Comparison of ENCODE assay signal across 8 cellular contexts in the genomic region with DNA sequence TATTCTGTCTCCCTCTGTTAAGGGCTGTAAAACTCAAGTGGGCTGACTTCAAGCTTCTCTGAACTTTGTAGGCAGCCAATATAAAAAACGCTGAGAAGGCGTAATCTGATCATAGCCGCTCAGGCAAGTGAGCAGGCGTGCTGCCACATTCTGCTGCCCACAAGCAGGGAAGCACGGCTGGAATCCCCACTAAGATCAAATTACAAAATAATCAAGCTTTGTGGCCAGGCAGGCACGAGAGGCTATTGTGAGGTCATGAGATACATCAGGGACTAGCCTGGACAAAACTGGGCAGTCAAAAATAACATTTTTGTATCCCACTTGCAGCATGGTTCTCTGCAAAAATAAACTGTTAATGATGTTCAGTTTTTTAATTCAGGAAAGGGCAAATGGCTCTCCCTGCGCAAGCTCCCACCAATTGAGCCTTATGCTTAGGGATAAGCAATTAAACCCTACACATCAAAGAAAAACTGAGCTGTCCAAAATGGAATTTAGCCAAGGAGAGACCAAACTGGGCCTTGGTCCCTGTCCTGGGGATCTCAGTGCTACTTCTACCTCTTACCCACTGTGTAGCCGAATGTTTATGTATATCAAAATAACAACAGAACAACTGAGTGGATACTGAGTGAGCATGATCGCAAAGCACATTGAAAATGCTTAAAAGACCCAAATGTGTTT.
A peak's percentile ranks its signal among the peaks of the same experiment; 100 is the strongest.
DNase-seq lines count a peak whose midpoint lies in the region; ATAC-seq and TF ChIP-seq lines count a peak whose summit lies in the region.

No MANE protein-coding gene starts in this region.

- CTCF ChIA-PET in activated CD8-positive, alpha-beta memory T cell treated with anti-CD3 and anti-CD28 coated beads, Interleukin-2, amount 10 ng/mL, durations not matched to agents 7 days and 5 days (lab: Charles Lee) = interaction anchor here (1.0 kb wide), 1 partner anchor 22 kb away, joined by 3 read pairs; no protein-coding TSS in a partner anchor

- no peaks in the 10 kb centered on the region for H3K9me3 Mint-ChIP-seq in activated CD8-positive, alpha-beta memory T cell treated with anti-CD3 and anti-CD28 coated beads, Interleukin-2, amount 10 ng/mL, durations not matched to agents 7 days and 5 days (ENCODE audit: low read depth)

- H3K27me3 Mint-ChIP-seq in activated CD8-positive, alpha-beta memory T cell treated with anti-CD3 and anti-CD28 coated beads, Interleukin-2, amount 10 ng/mL, durations not matched to agents 7 days and 5 days = no peaks in the 10 kb centered on the region

- H3K27me3 ChIP-seq in BE2C = no peaks in the 10 kb centered on the region
- no peaks in the 10 kb centered on the region for H3K27me3 ChIP-seq in adipocyte (replicated peaks; ENCODE audit: control insufficient read depth, insufficient read depth, low read length)
- H3K27me3 ChIP-seq in iPS-20b (ENCODE audit: insufficient read depth, low read length) = no peaks in the 10 kb centered on the region

- peaks cover 3% of the 10 kb centered on the region for H3K4me1 Mint-ChIP-seq in activated CD8-positive, alpha-beta memory T cell treated with anti-CD3 and anti-CD28 coated beads, Interleukin-2, amount 10 ng/mL, durations not matched to agents 7 days and 5 days

- H3K9me3 ChIP-seq in BE2C (peaks cover 2% of the 10 kb centered on the region; the same call in 1 of the 2 replicates), adipocyte (ENCODE audit: control insufficient read depth, low read length) (no peaks in the 10 kb centered on the region), iPS-20b (ENCODE audit: insufficient read depth, low read depth, low read length) (no peaks in the 10 kb centered on the region)

- H3K4me1 ChIP-seq in BE2C = peaks cover 19% of the 10 kb centered on the region
- H3K4me1 ChIP-seq in adipocyte (ENCODE audit: control insufficient read depth, insufficient read depth, low read length) = peaks cover 37% of the 10 kb centered on the region
- H3K4me1 ChIP-seq in iPS-20b (ENCODE audit: insufficient read depth, low read length) = peaks cover 21% of the 10 kb centered on the region

- no peaks in the 10 kb centered on the region for H3K36me3 ChIP-seq in BE2C
- no peaks in the 10 kb centered on the region for H3K36me3 ChIP-seq in adipocyte (ENCODE audit: control insufficient read depth, insufficient read depth, low read length, severe bottlenecking)
- H3K36me3 ChIP-seq in iPS-20b (ENCODE audit: insufficient read depth, low read depth, low read length) = no peaks in the 10 kb centered on the region

- no peak overlapping the region for H3K27ac Mint-ChIP-seq in activated CD8-positive, alpha-beta memory T cell treated with anti-CD3 and anti-CD28 coated beads, Interleukin-2, amount 10 ng/mL, durations not matched to agents 7 days and 5 days

- H3K36me3 Mint-ChIP-seq in activated CD8-positive, alpha-beta memory T cell treated with anti-CD3 and anti-CD28 coated beads, Interleukin-2, amount 10 ng/mL, durations not matched to agents 7 days and 5 days = no peaks in the 10 kb centered on the region

- no peak overlapping the region for H3K9ac ChIP-seq in adipocyte (ENCODE audit: low read length)
- no peak overlapping the region for H3K9ac ChIP-seq in iPS-20b (ENCODE audit: low read depth, low read length)

- no peak for ATAC-seq in GM18519 (IDR thresholded peaks at IDR 0.05; ENCODE audit: low FRiP score, unreplicated experiment)
- no peak for ATAC-seq in HG02884 (IDR thresholded peaks at IDR 0.05; ENCODE audit: unreplicated experiment)
- ATAC-seq in activated CD8-positive, alpha-beta memory T cell treated with anti-CD3 and anti-CD28 coated beads, Interleukin-2, amount 10 ng/mL, durations not matched to agents 7 days and 5 days = no peak

- no peak overlapping the region for H3K27ac ChIP-seq in iPS-20b (ENCODE audit: low read length)

- no peak overlapping the region for H3K4me3 ChIP-seq in BE2C (ENCODE audit: low read depth, low read length)
- peak overlapping the region; percentile 1 for H3K4me3 ChIP-seq in adipocyte (ENCODE audit: low read length)
- peak overlapping the region; percentile 28 for H3K4me3 ChIP-seq in iPS-20b (ENCODE audit: low read length)

- no peak overlapping the region for H3K4me3 Mint-ChIP-seq in activated CD8-positive, alpha-beta memory T cell treated with anti-CD3 and anti-CD28 coated beads, Interleukin-2, amount 10 ng/mL, durations not matched to agents 7 days and 5 days

- DNase-seq in BE2C (peak; percentile 50), NCI-H1092 treated with DMSO at 0.1 percent for 48 hours (lab: John Stamatoyannopoulos, UW) (peak; percentile 79), adipocyte (ENCODE audit: low read depth) (peak; percentile 95), GM19240 (ENCODE audit: insufficient read length, low spot score) (no peak)
- no peak for DNase-seq in activated CD8-positive, alpha-beta memory T cell treated with anti-CD3 and anti-CD28 coated beads, Interleukin-2, amount 10 ng/mL, durations not matched to agents 7 days and 5 days

- no peak for TF ChIP-seq CTCF in BE2C (IDR thresholded peaks at IDR 0.05; ENCODE audit: low read depth, low read length)

Comparison
In these comparisons a context has a peak if more than half of its experiments do, and no peak if none do; other contexts are left out.
1. DNase-seq: peak in BE2C (single experiment), NCI-H1092 treated with DMSO at 0.1 percent for 48 hours (single experiment) and adipocyte (single experiment); none in GM19240 (single experiment) and activated CD8-positive, alpha-beta memory T cell treated with anti-CD3 and anti-CD28 coated beads, Interleukin-2, amount 10 ng/mL, durations not matched to agents 7 days and 5 days (single experiment).